17 cellular contexts compared by ENCODE assay signal in genomic region chr9:76878933-76879332, GRCh38.
"Had no signal": no experiment of that assay in that cellular context is flagged by ENCODE, and none has a peak within 500 bp of the region (broad histone marks: within the 10 kb centered on the region; RNA-seq: fewer than 3 reads in every experiment).

No MANE protein-coding gene starts in this region.

- H3K27me3 ChIP-seq: thyroid gland, vagina had no signal

- H3K4me1 ChIP-seq: parathyroid adenoma, thyroid gland, vagina had no signal

- H3K36me3 ChIP-seq: thyroid gland, vagina had no signal

- H3K27ac ChIP-seq: hepatocyte, parathyroid adenoma, thyroid gland, vagina had no signal

- DNase-seq: activated CD4-positive, alpha-beta T cell treated with anti-CD3 and anti-CD28 coated beads, Interleukin-2, amount 10 ng/mL, durations not matched to agents 7 days and 5 days; activated CD8-positive, alpha-beta T cell treated with anti-CD3 and anti-CD28 coated beads, Interleukin-2, amount 10 ng/mL, durations not matched to agents 7 days and 5 days; activated naive CD4-positive, alpha-beta T cell treated with anti-CD3 and anti-CD28 coated beads for 36 hours; activated T-cell treated with anti-CD3 and anti-CD28 coated beads, Interleukin-2, amount 50 U/mL, for 24 hours; anterior cingulate cortex; cortex of kidney; effector CD4-positive, alpha-beta T cell; retina; stimulated activated naive B cell treated with anti-CD40 and anti-IgM and Interleukin-4, amounts not matched to agents 10 μg/mL and 1 μg/mL and 100 μg/mL, for 72 hours; T1000; thyroid gland had no signal

- H3K4me3 ChIP-seq: hepatocyte, lung, thyroid gland, vagina had no signal

- ATAC-seq: activated CD4-positive, CD25-positive, alpha-beta regulatory T cell treated with anti-CD3 and anti-CD28 coated beads, Interleukin-2, amount 50 U/mL, for 24 hours; activated CD8-positive, alpha-beta T cell treated with anti-CD3 and anti-CD28 coated beads, Interleukin-2, amount 10 ng/mL, durations not matched to agents 7 days and 5 days; esophagus mucosa; stimulated activated naive B cell treated with anti-CD40 and anti-IgM and Interleukin-4, amounts not matched to agents 10 μg/mL and 1 μg/mL and 100 μg/mL, for 72 hours had no signal

- H3K9me3 ChIP-seq: thyroid gland, vagina had no signal
